ENCODE assay signal across 1 cellular context in genomic region chr22:42070517-42071422, GRCh38.
TF ChIP-seq lines count a peak whose summit lies in the region.

TSS of gene NAGA (minus strand) at chr22:42070812. CDS start at chr22:42070297, 515 bp downstream.

TF ChIP-seq in HCT116, 20 proteins besides CTCF, POLR2A, EP300 and RAD21 (continued from another document):
- TF ChIP-seq TCF7L2 (IDR thresholded peaks at IDR 0.05; ENCODE audit: borderline replicate concordance, extremely low read depth, insufficient read depth, insufficient read length), result no peak
